ENCODE assay signal across 8 cellular contexts in genomic region chr1:246566808-246567154, GRCh38. TPM values are rescaled to one million over a fixed set of nuclear protein-coding genes. Genes with fewer than 3 reads are reported as not detected.
A peak's percentile ranks its signal among the peaks of the same experiment; 100 is the strongest.
DNase-seq lines count a peak whose midpoint lies in the region; ATAC-seq, FAIRE-seq and TF ChIP-seq lines count a peak whose summit lies in the region.

No MANE protein-coding gene starts in this region.

- no peaks in the 10 kb centered on the region for H3K27me3 ChIP-seq in CD8-positive, alpha-beta memory T cell (ENCODE audit: insufficient read depth, low read length, poor library complexity, severe bottlenecking)
- H3K27me3 ChIP-seq in parathyroid adenoma (ENCODE audit: control insufficient read depth, insufficient read depth, low read length): no peaks in the 10 kb centered on the region

- H3K27me3 Mint-ChIP-seq in CD8-positive, alpha-beta memory T cell: no peaks in the 10 kb centered on the region
- H3K27me3 Mint-ChIP-seq in activated CD4-positive, alpha-beta memory T cell treated with anti-CD3 and anti-CD28 coated beads, Interleukin-2, amount 10 ng/mL, durations not matched to agents 7 days and 5 days: no peaks in the 10 kb centered on the region

- H3K4me1 Mint-ChIP-seq in CD8-positive, alpha-beta memory T cell: peaks cover 51 to 68% (median 60%) of the 10 kb centered on the region in 3 donors
- peaks cover 52% of the 10 kb centered on the region for H3K4me1 Mint-ChIP-seq in activated CD4-positive, alpha-beta memory T cell treated with anti-CD3 and anti-CD28 coated beads, Interleukin-2, amount 10 ng/mL, durations not matched to agents 7 days and 5 days

- H3K4me1 ChIP-seq in CD8-positive, alpha-beta memory T cell (ENCODE audit: insufficient read depth, low read length): peaks cover 52% of the 10 kb centered on the region
- H3K4me1 ChIP-seq in parathyroid adenoma: peaks cover 3% of the 10 kb centered on the region

- POLR2A ChIA-PET in CD8-positive, alpha-beta memory T cell (lab: Charles Lee): interaction anchor here (1.4 kb wide), 1 partner anchor 643 kb away, joined by 5 read pairs; no protein-coding TSS in a partner anchor
- POLR2A ChIA-PET in activated CD4-positive, alpha-beta memory T cell treated with anti-CD3 and anti-CD28 coated beads, Interleukin-2, amount 10 ng/mL, durations not matched to agents 7 days and 5 days (lab: Charles Lee): interaction anchor here (0.7 to 2.2 kb wide), 12 partner anchors 10 to 643 kb away, joined by 3 to 7 read pairs (median 4); partner anchors contain the start of gene SMYD3

- peak overlapping the region; percentile 78 for H3K27ac ChIP-seq in CD8-positive, alpha-beta memory T cell (ENCODE audit: low read depth, low read length)
- H3K27ac ChIP-seq in parathyroid adenoma: peak overlapping the region; percentile 93

- H2AFZ ChIP-seq in parathyroid adenoma: peak overlapping the region; percentile 91

- peak overlapping the region; percentile 69 for H3K9ac ChIP-seq in parathyroid adenoma

- TF ChIP-seq CTCF in parathyroid adenoma (IDR thresholded peaks at IDR 0.05): no peak

- FAIRE-seq in GM19239 (lab: Jason Lieb, UNC): peak; percentile 58

- peak; percentile 17 for ATAC-seq in HG03175 (IDR thresholded peaks at IDR 0.05; ENCODE audit: unreplicated experiment)

- CTCF ChIA-PET in CD8-positive, alpha-beta memory T cell (lab: Charles Lee): interaction anchor here (1.0 to 1.8 kb wide), 5 partner anchors 12 to 61 kb away, joined by 3 to 7 read pairs (median 3); partner anchors contain the start of gene SMYD3
- CTCF ChIA-PET in activated CD4-positive, alpha-beta memory T cell treated with anti-CD3 and anti-CD28 coated beads, Interleukin-2, amount 10 ng/mL, durations not matched to agents 7 days and 5 days (lab: Charles Lee): interaction anchor here (0.9 to 1.2 kb wide), 3 partner anchors 35 to 68 kb away, joined by 3 read pairs; no protein-coding TSS in a partner anchor

- peaks cover 0 to 31% (median 3%) of the 10 kb centered on the region in 3 donors for H3K36me3 Mint-ChIP-seq in CD8-positive, alpha-beta memory T cell
- H3K36me3 Mint-ChIP-seq in activated CD4-positive, alpha-beta memory T cell treated with anti-CD3 and anti-CD28 coated beads, Interleukin-2, amount 10 ng/mL, durations not matched to agents 7 days and 5 days (ENCODE audit: low read depth): peaks cover 13% of the 10 kb centered on the region

- peaks cover 9% of the 10 kb centered on the region for H3K79me2 ChIP-seq in parathyroid adenoma

- peak overlapping the region; percentile 91 for H3K4me2 ChIP-seq in parathyroid adenoma (ENCODE audit: low read length)

- H3K9me3 ChIP-seq in CD8-positive, alpha-beta memory T cell (ENCODE audit: low read length): no peaks in the 10 kb centered on the region
- no peaks in the 10 kb centered on the region for H3K9me3 ChIP-seq in parathyroid adenoma (ENCODE audit: control insufficient read depth, low read length)

- peak overlapping the region; percentile 89 to 99 (median 98) for H3K27ac Mint-ChIP-seq in CD8-positive, alpha-beta memory T cell
- peak overlapping the region; percentile 94 for H3K27ac Mint-ChIP-seq in activated CD4-positive, alpha-beta memory T cell treated with anti-CD3 and anti-CD28 coated beads, Interleukin-2, amount 10 ng/mL, durations not matched to agents 7 days and 5 days

- peak in 2 of 5 donors; percentile 25 to 29 for DNase-seq in CD8-positive, alpha-beta memory T cell
- no peak for DNase-seq in GM19239 (ENCODE audit: insufficient read length, low spot score)
- no peak for DNase-seq in activated CD4-positive, alpha-beta memory T cell treated with anti-CD3 and anti-CD28 coated beads, Interleukin-2, amount 10 ng/mL, durations not matched to agents 7 days and 5 days
- DNase-seq in germinal center (ENCODE audit: low spot score): peak; percentile 58
- no peak for DNase-seq in DMS153 treated with DMSO at 0.1 percent for 48 hours (lab: John Stamatoyannopoulos, UW; ENCODE audit: unreplicated experiment)
- no peak for DNase-seq in stimulated activated CD4-positive, alpha-beta T cell treated with anti-CD3 and anti-CD28 coated beads, Interleukin-1b, Interleukin-23, amount 100 ng/mL, for 48 hours

- no peaks in the 10 kb centered on the region for H3K9me3 Mint-ChIP-seq in CD8-positive, alpha-beta memory T cell
- no peaks in the 10 kb centered on the region for H3K9me3 Mint-ChIP-seq in activated CD4-positive, alpha-beta memory T cell treated with anti-CD3 and anti-CD28 coated beads, Interleukin-2, amount 10 ng/mL, durations not matched to agents 7 days and 5 days

- peaks cover 6% of the 10 kb centered on the region for H3K36me3 ChIP-seq in CD8-positive, alpha-beta memory T cell (ENCODE audit: insufficient read depth, low read length)
- H3K36me3 ChIP-seq in parathyroid adenoma (ENCODE audit: control insufficient read depth, insufficient read depth, low read length): no peaks in the 10 kb centered on the region

- peak overlapping the region; percentile 88 for H3K4me3 ChIP-seq in CD8-positive, alpha-beta memory T cell (ENCODE audit: low read length)
- H3K4me3 ChIP-seq in parathyroid adenoma (ENCODE audit: low read depth, low read length): peak overlapping the region; percentile 84

- peak overlapping the region; percentile 96 to 100 (median 99) for H3K4me3 Mint-ChIP-seq in CD8-positive, alpha-beta memory T cell
- H3K4me3 Mint-ChIP-seq in activated CD4-positive, alpha-beta memory T cell treated with anti-CD3 and anti-CD28 coated beads, Interleukin-2, amount 10 ng/mL, durations not matched to agents 7 days and 5 days: peak overlapping the region; percentile 92

RNA-seq across cellular contexts. Expression of gene CNST, which starts 0.5 kb away (rescaled TPM):
- total RNA-seq in CD8-positive, alpha-beta memory T cell: 10 to 100 TPM; 29.6 to 31.3 TPM
- polyA plus RNA-seq in CD8-positive, alpha-beta memory T cell: 39.4 TPM
- total RNA-seq in activated CD4-positive, alpha-beta memory T cell treated with anti-CD3 and anti-CD28 coated beads, Interleukin-2, amount 10 ng/mL, durations not matched to agents 7 days and 5 days: 10 to 100 TPM; 36.2 to 39.3 TPM

RNA-seq across cellular contexts. Expression of gene TFB2M, which starts 0.7 kb away (rescaled TPM):
- total RNA-seq in CD8-positive, alpha-beta memory T cell: 10 to 100 TPM; 31.9 to 32.9 TPM
- 16.7 TPM for polyA plus RNA-seq in CD8-positive, alpha-beta memory T cell
- total RNA-seq in activated CD4-positive, alpha-beta memory T cell treated with anti-CD3 and anti-CD28 coated beads, Interleukin-2, amount 10 ng/mL, durations not matched to agents 7 days and 5 days: 1 to 10 TPM; 7.4 to 9.0 TPM

RNA-seq across cellular contexts. Expression of gene SMYD3, which starts 59.7 kb away (rescaled TPM):
- total RNA-seq in CD8-positive, alpha-beta memory T cell: 10 to 100 TPM; 12.4 to 14.5 TPM
- polyA plus RNA-seq in CD8-positive, alpha-beta memory T cell: 31.7 TPM
- 10 to 100 TPM; 15.5 to 18.7 TPM for total RNA-seq in activated CD4-positive, alpha-beta memory T cell treated with anti-CD3 and anti-CD28 coated beads, Interleukin-2, amount 10 ng/mL, durations not matched to agents 7 days and 5 days
